Comparison of ENCODE assay signal across 8 cellular contexts in the genomic region with DNA sequence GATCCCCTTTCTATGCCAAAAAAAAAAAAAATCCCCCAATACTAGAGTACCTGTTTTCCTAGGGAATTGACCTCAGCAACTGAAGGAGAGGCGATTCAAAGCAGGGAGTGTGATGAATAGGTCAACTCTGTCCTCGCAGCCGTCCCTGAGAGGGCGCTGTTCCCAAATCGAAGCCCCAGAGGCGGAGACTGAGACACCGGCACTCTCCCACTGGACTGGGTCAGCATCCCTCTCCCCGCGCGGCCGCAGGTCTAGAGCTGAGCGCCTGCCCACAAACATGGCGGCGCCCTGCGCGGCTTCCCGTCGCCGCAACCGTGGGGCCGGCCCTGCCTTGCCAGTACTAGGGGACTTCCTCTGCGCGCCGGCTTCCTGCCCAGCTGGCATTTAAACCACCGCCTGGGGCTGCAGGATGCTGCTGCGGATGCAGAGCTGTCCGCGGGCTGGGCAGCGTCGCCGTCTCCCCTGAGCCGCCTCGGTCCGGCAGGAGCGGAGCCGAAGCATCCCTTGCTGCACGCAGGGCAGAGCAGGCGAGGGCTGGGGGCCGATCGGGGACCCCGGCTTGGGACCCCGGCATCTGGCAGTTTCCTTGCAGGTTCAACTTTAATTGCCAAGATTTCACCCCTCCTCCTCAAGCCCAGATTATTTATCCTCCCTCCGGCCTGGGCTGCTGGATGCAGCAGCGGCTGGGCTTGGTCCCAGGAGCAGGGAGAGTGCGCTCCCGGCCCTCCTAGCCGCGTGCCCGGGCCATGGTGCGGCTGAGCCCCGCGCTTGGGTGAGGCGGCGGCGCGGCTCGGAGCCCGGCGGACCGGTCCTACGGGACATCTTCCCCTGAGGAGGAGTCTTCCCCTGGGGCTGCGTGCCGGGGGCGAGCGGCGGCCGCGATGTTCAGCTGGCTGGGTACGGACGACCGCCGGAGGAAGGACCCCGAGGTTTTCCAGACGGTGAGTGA. TPM values are rescaled to one million over a fixed set of nuclear protein-coding genes. Genes with fewer than 3 reads are reported as not detected.
DNase-seq lines count a peak whose midpoint lies in the region; ATAC-seq, FAIRE-seq and TF ChIP-seq lines count a peak whose summit lies in the region.

Gene EHD3 (plus strand): TSS at position 412 of the 949 bp plus-strand sequence. CDS start 470 bp downstream, at position 882.

- CTCF ChIA-PET in HEK293 (lab: Yijun Ruan, JAX), result interaction anchor here (0.5 to 4.0 kb wide), 15 partner anchors 10 to 573 kb away, joined by 3 to 25 read pairs (median 3); partner anchors contain the start of gene GALNT14

- intact Hi-C loops in right cardiac atrium (cut with DNase I) (loop anchor here in 1 of 4 donors (5.0 kb wide), 1 partner anchor 93 kb away; no protein-coding TSS in a partner anchor), uterus (cut with DNase I; ENCODE audit: low total_unique reads) (no loop called here)

- 2% methylated on average over 74 of the region's 74 CpGs for WGBS in right cardiac atrium

- H3K36me3 ChIP-seq in HEK293 (ENCODE audit: control insufficient read depth in 2 of 2, insufficient read depth in 1 of 2, low read length in 2 of 2), result no peaks in the 10 kb centered on the region; a peak in 1 of 3 replicates
- no peaks in the 10 kb centered on the region for H3K36me3 ChIP-seq in uterus

- no peak within 1 kb of the TSS; the same call in 1 of the 2 replicates for H3K27ac ChIP-seq in HEK293 (ENCODE audit: extremely low read depth, low read depth, low read length)
- no peak within 1 kb of the TSS for H3K27ac ChIP-seq in right cardiac atrium (ENCODE audit: low read length)
- H3K27ac ChIP-seq in uterus, result peak within 1 kb of the TSS; percentile 33 to 59

- H3K4me3 ChIP-seq in HEK293 (ENCODE audit: low read depth, low read length), result peak within 1 kb of the TSS; percentile 68
- peak within 1 kb of the TSS; percentile 52 for H3K4me3 ChIP-seq in right cardiac atrium (ENCODE audit: low read length)
- H3K4me3 ChIP-seq in uterus, result peak within 1 kb of the TSS; percentile 53 to 68

- TF ChIP-seq POLR2A in uterus (IDR thresholded peaks at IDR 0.05), result peak in 1 of 2 donors; percentile 24

- POLR2A ChIA-PET in HEK293 (lab: Yijun Ruan, JAX), result interaction anchor here (0.9 kb wide), 1 partner anchor 56 kb away, joined by 3 read pairs; no protein-coding TSS in a partner anchor

- peak; percentile 93 for FAIRE-seq in G401.6 (lab: Jason Lieb, UNC)

- DNase-seq in NCI-H1092 (lab: John Stamatoyannopoulos, UW), result peak; percentile 88
- DNase-seq in T-helper 1 cell, result peak; percentile 41 to 85 (median 57)
- peak; percentile 43 to 96 (median 87) for DNase-seq in anterior cingulate cortex (lab: John Stamatoyannopoulos, UW)
- peak; percentile 89 to 95 (median 95) for DNase-seq in right cardiac atrium
- peak; percentile 35 for DNase-seq in pulmonary artery endothelial cell (ENCODE audit: low read depth, low spot score)
- DNase-seq in uterus, result peak; percentile 81 to 86

- TF ChIP-seq CTCF in HEK293 (tag by site-specific recombination; IDR thresholded peaks at IDR 0.05) (peak; percentile 86), uterus (IDR thresholded peaks at IDR 0.05) (peak; percentile 54 to 63 (median 56))

- H3K9me3 ChIP-seq in HEK293 (ENCODE audit: control insufficient read depth, insufficient read depth, low read depth, low read length) (no peaks in the 10 kb centered on the region), right cardiac atrium (ENCODE audit: control insufficient read depth, low read length) (no peaks in the 10 kb centered on the region), uterus (no peaks in the 10 kb centered on the region)

- H3K4me1 ChIP-seq in HEK293 (ENCODE audit: control insufficient read depth, insufficient read depth, low read length), result 0 out of 2 replicates have a peak, but pooled peaks cover 2% of the 10 kb centered on the region
- peaks cover 7% of the 10 kb centered on the region for H3K4me1 ChIP-seq in right cardiac atrium (ENCODE audit: control insufficient read depth, insufficient read depth, low read length)
- H3K4me1 ChIP-seq in uterus, result peaks cover 0 to 6% of the 10 kb centered on the region in 2 donors

- peak; percentile 98 to 99 for ATAC-seq in right cardiac atrium

- H3K27me3 ChIP-seq in right cardiac atrium (ENCODE audit: control insufficient read depth, insufficient read depth), result no peaks in the 10 kb centered on the region
- H3K27me3 ChIP-seq in uterus, result no peaks in the 10 kb centered on the region

TF ChIP-seq in HEK293, 187 proteins besides CTCF, POLR2A, EP300 and RAD21 (continues in another document):
- TF ChIP-seq ZNF501 (tag by site-specific recombination; IDR thresholded peaks at IDR 0.05), result peak; percentile 33; the same call in 1 of the 2 replicates
- TF ChIP-seq KLF7 (tag by site-specific recombination; IDR thresholded peaks at IDR 0.05; ENCODE audit: borderline replicate concordance), result no peak
- TF ChIP-seq SP2 (tag by site-specific recombination; IDR thresholded peaks at IDR 0.05), result peak; percentile 62
- TF ChIP-seq SP3 (tag by site-specific recombination; IDR thresholded peaks at IDR 0.05), result peak; percentile 75
- TF ChIP-seq ZNF114 (tag by site-specific recombination; IDR thresholded peaks at IDR 0.05), result no peak
- peak; percentile 58; the same call in 1 of the 2 replicates for TF ChIP-seq ZEB2 (tag by site-specific recombination; IDR thresholded peaks at IDR 0.05)
- TF ChIP-seq ZNF843 (tag by site-specific recombination; IDR thresholded peaks at IDR 0.05), result 0 out of 2 replicates have a peak, but pooled peaks have one; percentile 29
- TF ChIP-seq, protein P1, sequence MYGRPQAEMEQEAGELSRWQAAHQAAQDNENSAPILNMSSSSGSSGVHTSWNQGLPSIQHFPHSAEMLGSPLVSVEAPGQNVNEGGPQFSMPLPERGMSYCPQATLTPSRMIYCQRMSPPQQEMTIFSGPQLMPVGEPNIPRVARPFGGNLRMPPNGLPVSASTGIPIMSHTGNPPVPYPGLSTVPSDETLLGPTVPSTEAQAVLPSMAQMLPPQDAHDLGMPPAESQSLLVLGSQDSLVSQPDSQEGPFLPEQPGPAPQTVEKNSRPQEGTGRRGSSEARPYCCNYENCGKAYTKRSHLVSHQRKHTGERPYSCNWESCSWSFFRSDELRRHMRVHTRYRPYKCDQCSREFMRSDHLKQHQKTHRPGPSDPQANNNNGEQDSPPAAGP (tag by site-specific recombination; IDR thresholded peaks at IDR 0.05), result peak; percentile 52
- no peak for TF ChIP-seq ZNF558 (tag by site-specific recombination; IDR thresholded peaks at IDR 0.05)
- TF ChIP-seq ZSCAN16 (tag by site-specific recombination; IDR thresholded peaks at IDR 0.05), result no peak
- TF ChIP-seq ZBTB17 (tag by site-specific recombination; IDR thresholded peaks at IDR 0.05), result peak; percentile 99
- no peak for TF ChIP-seq ZNF623 (tag by site-specific recombination; IDR thresholded peaks at IDR 0.05)
- 0 out of 2 replicates have a peak, but pooled peaks have one; percentile 32 for TF ChIP-seq MZF1 (tag by site-specific recombination; IDR thresholded peaks at IDR 0.05; ENCODE audit: borderline replicate concordance)
- TF ChIP-seq ZNF214 (tag by site-specific recombination; IDR thresholded peaks at IDR 0.05; ENCODE audit: borderline replicate concordance), result no peak
- no peak for TF ChIP-seq ZNF132 (tag by site-specific recombination; IDR thresholded peaks at IDR 0.05; ENCODE audit: borderline replicate concordance)
- no peak for TF ChIP-seq ZNF624 (tag by site-specific recombination; IDR thresholded peaks at IDR 0.05)
- peak; percentile 81; the same call in 1 of the 2 replicates for TF ChIP-seq ZNF76 (tag by site-specific recombination; IDR thresholded peaks at IDR 0.05; ENCODE audit: borderline replicate concordance, low read depth)
- TF ChIP-seq HOXC10 (CRISPR knock-in tag; IDR thresholded peaks at IDR 0.05), result 0 out of 2 replicates have a peak, but pooled peaks have one; percentile 29
- TF ChIP-seq ZNF341 (tag by site-specific recombination; IDR thresholded peaks at IDR 0.05; ENCODE audit: low read depth), result peak; percentile 32; the same call in 1 of the 2 replicates
- peak; percentile 91 for TF ChIP-seq ZBTB20 (tag by site-specific recombination; IDR thresholded peaks at IDR 0.05)
- TF ChIP-seq, protein P2, sequence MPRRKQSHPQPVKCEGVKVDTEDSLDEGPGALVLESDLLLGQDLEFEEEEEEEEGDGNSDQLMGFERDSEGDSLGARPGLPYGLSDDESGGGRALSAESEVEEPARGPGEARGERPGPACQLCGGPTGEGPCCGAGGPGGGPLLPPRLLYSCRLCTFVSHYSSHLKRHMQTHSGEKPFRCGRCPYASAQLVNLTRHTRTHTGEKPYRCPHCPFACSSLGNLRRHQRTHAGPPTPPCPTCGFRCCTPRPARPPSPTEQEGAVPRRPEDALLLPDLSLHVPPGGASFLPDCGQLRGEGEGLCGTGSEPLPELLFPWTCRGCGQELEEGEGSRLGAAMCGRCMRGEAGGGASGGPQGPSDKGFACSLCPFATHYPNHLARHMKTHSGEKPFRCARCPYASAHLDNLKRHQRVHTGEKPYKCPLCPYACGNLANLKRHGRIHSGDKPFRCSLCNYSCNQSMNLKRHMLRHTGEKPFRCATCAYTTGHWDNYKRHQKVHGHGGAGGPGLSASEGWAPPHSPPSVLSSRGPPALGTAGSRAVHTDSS (tag by site-specific recombination; IDR thresholded peaks at IDR 0.05), result no peak
- TF ChIP-seq ZNF837 (tag by site-specific recombination; IDR thresholded peaks at IDR 0.05), result no peak

RNA-seq across cellular contexts. Expression of gene EHD3, which starts in this region (rescaled TPM):
- 10 to 100 TPM in 3 of 4 donors, 1 to 10 TPM in 1; 9.5 to 13.3 (median 10.9) TPM for total RNA-seq in right cardiac atrium
- polyA plus RNA-seq in right cardiac atrium, result 7.4 TPM
- 1.7 and 4.1 TPM in 2 replicates for total RNA-seq in pulmonary artery endothelial cell
- total RNA-seq in uterus, result 10 to 100 TPM in 1 of 4 donors, 1 to 10 TPM in 3; 2.6 to 13.1 (median 4.8) TPM

Comparison
In these comparisons a context has a peak if more than half of its experiments do, and no peak if none do; other contexts are left out.
1. H3K27ac ChIP-seq: peak in uterus (2 of 2); none in HEK293 (single experiment) and right cardiac atrium (single experiment).
2. DNase-seq: peak in every context shown above with its lines; median percentile 95 in right cardiac atrium; 88 in NCI-H1092; 87 in anterior cingulate cortex; 84 in uterus; 57 in T-helper 1 cell; 35 in pulmonary artery endothelial cell.
3. Peak in every context shown above with its lines, with median percentiles within 50 percentile points of each other: H3K4me3 ChIP-seq.